10 cellular contexts compared by ENCODE assay signal in the genomic region with DNA sequence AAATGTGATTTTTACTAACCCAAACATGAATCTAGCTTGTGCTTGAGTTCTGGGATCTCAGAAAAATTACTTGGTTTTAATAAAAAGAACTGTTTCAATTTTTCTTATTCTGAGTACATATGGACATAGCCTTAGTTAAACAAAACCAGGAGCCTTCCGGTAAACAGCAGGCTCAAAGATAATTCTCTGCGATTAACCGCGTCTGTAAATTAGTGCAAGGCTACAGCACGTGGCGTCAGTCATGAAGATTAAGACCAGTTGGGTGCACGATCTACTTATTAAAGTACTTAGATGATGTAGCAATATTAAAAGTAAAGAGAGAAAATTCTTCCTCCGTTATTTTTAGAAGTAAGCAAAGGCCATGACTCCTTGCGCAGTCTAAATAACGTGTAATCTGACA. TPM values are rescaled to one million over a fixed set of nuclear protein-coding genes. Genes with fewer than 3 reads are reported as not detected.
DNase-seq lines count a peak whose midpoint lies in the region; ATAC-seq and TF ChIP-seq lines count a peak whose summit lies in the region.
"Had no signal": no experiment of that assay in that cellular context is flagged by ENCODE, and none has a peak within 500 bp of the region (broad histone marks: within the 10 kb centered on the region; RNA-seq: fewer than 3 reads in every experiment).

No MANE protein-coding gene starts in this region.

- H3K36me3 ChIP-seq in H7 (replicated peaks; ENCODE audit: control insufficient read depth, insufficient read depth, low read length), result no peaks in the 10 kb centered on the region
- peaks cover 0 to 2% (median 0%) of the 10 kb centered on the region in 5 donors for H3K36me3 ChIP-seq in subcutaneous abdominal adipose tissue (ENCODE audit: control insufficient read depth in 5 of 5, insufficient read depth in 5 of 5, low read length in 5 of 5)

- H3K4me3 ChIP-seq in H7 (ENCODE audit: insufficient read depth, low read depth, low read length) (no peak overlapping the region), subcutaneous abdominal adipose tissue (ENCODE audit: low read depth in 1 of 5, low read length in 5 of 5) (peak overlapping the region; percentile 59 to 79 (median 66))

- ATAC-seq in GM21717 (IDR thresholded peaks at IDR 0.05; ENCODE audit: unreplicated experiment), result no peak
- no peak for ATAC-seq in HG03378 (IDR thresholded peaks at IDR 0.05; ENCODE audit: unreplicated experiment)

- peak overlapping the region in 4 of 5 donors; percentile 12 to 62 (median 23) for H3K9ac ChIP-seq in subcutaneous abdominal adipose tissue (ENCODE audit: low read length in 5 of 5)

- peaks cover 12% of the 10 kb centered on the region for H3K27me3 ChIP-seq in H7 (ENCODE audit: control insufficient read depth, insufficient read depth, low read length)
- H3K27me3 ChIP-seq in layer of hippocampus (ENCODE audit: control insufficient read depth, insufficient read depth, low read length), result no peaks in the 10 kb centered on the region
- H3K27me3 ChIP-seq in subcutaneous abdominal adipose tissue (ENCODE audit: control insufficient read depth in 5 of 5, insufficient read depth in 4 of 5, low read length in 5 of 5), result peaks cover 0 to 4% (median 0%) of the 10 kb centered on the region in 5 donors

- peak overlapping the region; percentile 21 for H3K27ac ChIP-seq in layer of hippocampus (ENCODE audit: low read depth, low read length)
- H3K27ac ChIP-seq in subcutaneous abdominal adipose tissue (ENCODE audit: low read depth, low read length), result peak overlapping the region; percentile 42

- no peaks in the 10 kb centered on the region for H3K9me3 ChIP-seq in subcutaneous abdominal adipose tissue (ENCODE audit: control insufficient read depth in 5 of 5, low read length in 5 of 5)

- no peak for TF ChIP-seq POLR2A in erythroblast (IDR thresholded peaks at IDR 0.05; ENCODE audit: low read length)

- peaks cover 0 to 27% (median 23%) of the 10 kb centered on the region in 5 donors for H3K4me1 ChIP-seq in subcutaneous abdominal adipose tissue (ENCODE audit: control insufficient read depth in 5 of 5, insufficient read depth in 5 of 5, low read length in 5 of 5)

- DNase-seq in H7 (peak; percentile 4), astrocyte of the hippocampus (ENCODE audit: low read depth, low spot score) (peak; percentile 12), NCI-H2227 (lab: John Stamatoyannopoulos, UW; ENCODE audit: unreplicated experiment) (no peak), erythroblast (lab: John Stamatoyannopoulos, UW) (no peak)
- DNase-seq: activated T-cell treated with anti-CD3 and anti-CD28 coated beads for 4 hours had no signal

RNA-seq across cellular contexts. Expression of gene KCNJ8, which starts 0.7 kb away (rescaled TPM):
- 0.42 and 0.89 TPM in 2 replicates for total RNA-seq in H7 (2014; rRNA removed; shearing (Covaris generic))
- total RNA-seq: endothelial cell of umbilical vein had no signal

Comparison
In these comparisons a context has a peak if more than half of its experiments do, and no peak if none do; other contexts are left out.
1. DNase-seq: peak in H7 (single experiment) and astrocyte of the hippocampus (single experiment); none in NCI-H2227 (single experiment) and erythroblast (0 of 2).